Comparison of ENCODE assay signal across 18 cellular contexts in the genomic region with DNA sequence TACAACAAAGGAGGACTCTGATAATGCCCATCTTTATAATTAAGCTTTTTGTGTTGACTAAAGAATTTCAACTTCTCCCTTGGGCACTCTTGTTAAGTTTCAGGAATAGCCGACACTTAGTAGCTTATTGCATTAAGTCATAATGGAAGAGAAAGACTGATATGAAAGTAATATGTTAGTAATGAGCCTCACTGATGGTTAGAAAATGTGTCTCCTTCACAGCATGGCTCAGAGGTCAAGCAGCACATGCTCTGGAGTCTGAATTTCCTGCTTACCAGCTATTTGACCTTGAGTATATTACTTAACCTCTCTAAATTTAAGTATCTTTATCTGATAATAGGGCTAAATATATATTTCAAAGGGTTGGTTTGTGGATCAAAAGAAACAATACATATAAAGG. TPM values are rescaled to one million over a fixed set of nuclear protein-coding genes. Genes with fewer than 3 reads are reported as not detected.
DNase-seq lines count a peak whose midpoint lies in the region; ATAC-seq and TF ChIP-seq lines count a peak whose summit lies in the region.
"Had no signal": no experiment of that assay in that cellular context is flagged by ENCODE, and none has a peak within 500 bp of the region (broad histone marks: within the 10 kb centered on the region; RNA-seq: fewer than 3 reads in every experiment).

No MANE protein-coding gene starts in this region.

- no peak overlapping the region for H2BK12ac ChIP-seq in trophoblast cell (ENCODE audit: low read length)

- no peak for DNase-seq in effector CD4-positive, alpha-beta T cell
- DNase-seq in trophoblast cell = no peak
- no peak for DNase-seq in upper lobe of right lung
- no peak for DNase-seq in NCI-H446 treated with DMSO at 0.1 percent for 48 hours (lab: John Stamatoyannopoulos, UW)
- DNase-seq: activated CD8-positive, alpha-beta memory T cell treated with anti-CD3 and anti-CD28 coated beads, Interleukin-2, amount 50 U/mL, for 48 hours; AML-193; effector CD8-positive, alpha-beta T cell; IMR-90; NCI-H1092; SW 1271; tibial artery had no signal

- TF ChIP-seq CTCF in OCI-LY3 (IDR thresholded peaks at IDR 0.05; ENCODE audit: low read depth, low read length) = no peak
- TF ChIP-seq CTCF in upper lobe of right lung (IDR thresholded peaks at IDR 0.05) = no peak

- ATAC-seq in GM18870 (IDR thresholded peaks at IDR 0.05; ENCODE audit: unreplicated experiment) (peak; percentile 94), GM21447 (IDR thresholded peaks at IDR 0.05; ENCODE audit: unreplicated experiment) (peak; percentile 69), HG02981 (IDR thresholded peaks at IDR 0.05; ENCODE audit: unreplicated experiment) (peak; percentile 81), upper lobe of right lung (no peak)
- ATAC-seq: WTC11 had no signal

- H2AK5ac ChIP-seq in trophoblast cell (ENCODE audit: low read length) = no peak overlapping the region

- no peak overlapping the region for H3K23ac ChIP-seq in trophoblast cell (ENCODE audit: low read length)

- H3K4me2 ChIP-seq in OCI-LY3 (ENCODE audit: low read length) (peak overlapping the region; percentile 55), trophoblast cell (ENCODE audit: low read length) (no peak overlapping the region)

- H3K79me1 ChIP-seq in trophoblast cell (ENCODE audit: low read length) = no peaks in the 10 kb centered on the region

- H4K12ac ChIP-seq in trophoblast cell (ENCODE audit: low read depth, low read length) = no peak overlapping the region

- no CpG with 5 or more reads among the region's 1 CpG for WGBS in trophoblast cell (ENCODE audit: extremely low coverage, insufficient coverage, insufficient read length)

- H3K4me1 ChIP-seq in OCI-LY3 (ENCODE audit: low read length) (peaks cover 28% of the 10 kb centered on the region), trophoblast cell (ENCODE audit: control insufficient read depth in 1 of 2, insufficient read depth in 2 of 2, low read length in 2 of 2) (no peaks in the 10 kb centered on the region), upper lobe of right lung (no peaks in the 10 kb centered on the region)
- H3K4me1 ChIP-seq: breast epithelium had no signal

- intact Hi-C loops in upper lobe of right lung (cut with DNase I) = no loop called here

- H3K27me3 ChIP-seq in OCI-LY3 (ENCODE audit: low read depth, low read length) = peaks cover 27% of the 10 kb centered on the region
- no peaks in the 10 kb centered on the region for H3K27me3 ChIP-seq in trophoblast cell (ENCODE audit: insufficient read depth, low read length)
- H3K27me3 ChIP-seq in upper lobe of right lung = no peaks in the 10 kb centered on the region
- H3K27me3 ChIP-seq: breast epithelium, tibial artery had no signal

- H3K79me2 ChIP-seq in OCI-LY3 (ENCODE audit: low read length) (no peaks in the 10 kb centered on the region), trophoblast cell (ENCODE audit: control insufficient read depth, insufficient read depth, low read length, poor library complexity) (no peaks in the 10 kb centered on the region)

- no peak overlapping the region for H3K14ac ChIP-seq in trophoblast cell (ENCODE audit: low read length)

- H3K9ac ChIP-seq in OCI-LY3 (ENCODE audit: low read length) (no peak overlapping the region), trophoblast cell (ENCODE audit: low read length) (no peak overlapping the region)

- H3K4ac ChIP-seq in trophoblast cell (ENCODE audit: low read depth, low read length) = no peak overlapping the region

- no peak overlapping the region for H3K27ac ChIP-seq in OCI-LY3 (ENCODE audit: low read length)
- H3K27ac ChIP-seq in trophoblast cell (ENCODE audit: low read depth, low read length) = no peak overlapping the region
- H3K27ac ChIP-seq in upper lobe of right lung = no peak overlapping the region
- H3K27ac ChIP-seq: breast epithelium, tibial artery had no signal

- H4K8ac ChIP-seq in trophoblast cell (ENCODE audit: low read depth, low read length) = no peak overlapping the region

- H2BK5ac ChIP-seq in trophoblast cell (ENCODE audit: low read depth, low read length, poor library complexity) = no peak overlapping the region

- H3K36me3 ChIP-seq in OCI-LY3 (replicated peaks; ENCODE audit: low read depth, low read length) = no peaks in the 10 kb centered on the region
- H3K36me3 ChIP-seq in trophoblast cell (ENCODE audit: control insufficient read depth in 1 of 2, insufficient read depth in 2 of 2, low read length in 2 of 2) = no peaks in the 10 kb centered on the region
- no peaks in the 10 kb centered on the region for H3K36me3 ChIP-seq in upper lobe of right lung
- H3K36me3 ChIP-seq: breast epithelium, tibial artery had no signal

- no peak overlapping the region for H3K4me3 ChIP-seq in OCI-LY3 (ENCODE audit: low read length)
- no peak overlapping the region for H3K4me3 ChIP-seq in trophoblast cell (ENCODE audit: low read depth, low read length)
- H3K4me3 ChIP-seq in upper lobe of right lung = no peak overlapping the region
- H3K4me3 ChIP-seq: breast epithelium, lung, tibial artery had no signal

- no peak overlapping the region for H2AFZ ChIP-seq in OCI-LY3 (ENCODE audit: low read depth, low read length)
- no peak overlapping the region for H2AFZ ChIP-seq in trophoblast cell (ENCODE audit: insufficient read depth, low read length, poor library complexity)

- no peak overlapping the region for H4K91ac ChIP-seq in trophoblast cell (ENCODE audit: low read depth, low read length)

- H3K18ac ChIP-seq in trophoblast cell (ENCODE audit: low read length) = no peak overlapping the region

- H4K20me1 ChIP-seq in OCI-LY3 (ENCODE audit: insufficient read depth, low read length) = no peaks in the 10 kb centered on the region

- H3K9me3 ChIP-seq in OCI-LY3 (ENCODE audit: insufficient read depth, low read length) (no peaks in the 10 kb centered on the region), trophoblast cell (ENCODE audit: insufficient read depth, low read depth, low read length) (no peaks in the 10 kb centered on the region), upper lobe of right lung (no peaks in the 10 kb centered on the region)
- H3K9me3 ChIP-seq: breast epithelium, tibial artery had no signal

- no peak overlapping the region for H2BK120ac ChIP-seq in trophoblast cell (ENCODE audit: insufficient read depth, low read length, poor library complexity)

RNA-seq across cellular contexts. Expression of a gene that starts 39.0 kb away (rescaled TPM):
- polyA plus RNA-seq in trophoblast cell (2013) = 1.1 and 1.3 TPM in 2 replicates
- total RNA-seq in upper lobe of right lung = 5.0 TPM
